In the genomic region with DNA sequence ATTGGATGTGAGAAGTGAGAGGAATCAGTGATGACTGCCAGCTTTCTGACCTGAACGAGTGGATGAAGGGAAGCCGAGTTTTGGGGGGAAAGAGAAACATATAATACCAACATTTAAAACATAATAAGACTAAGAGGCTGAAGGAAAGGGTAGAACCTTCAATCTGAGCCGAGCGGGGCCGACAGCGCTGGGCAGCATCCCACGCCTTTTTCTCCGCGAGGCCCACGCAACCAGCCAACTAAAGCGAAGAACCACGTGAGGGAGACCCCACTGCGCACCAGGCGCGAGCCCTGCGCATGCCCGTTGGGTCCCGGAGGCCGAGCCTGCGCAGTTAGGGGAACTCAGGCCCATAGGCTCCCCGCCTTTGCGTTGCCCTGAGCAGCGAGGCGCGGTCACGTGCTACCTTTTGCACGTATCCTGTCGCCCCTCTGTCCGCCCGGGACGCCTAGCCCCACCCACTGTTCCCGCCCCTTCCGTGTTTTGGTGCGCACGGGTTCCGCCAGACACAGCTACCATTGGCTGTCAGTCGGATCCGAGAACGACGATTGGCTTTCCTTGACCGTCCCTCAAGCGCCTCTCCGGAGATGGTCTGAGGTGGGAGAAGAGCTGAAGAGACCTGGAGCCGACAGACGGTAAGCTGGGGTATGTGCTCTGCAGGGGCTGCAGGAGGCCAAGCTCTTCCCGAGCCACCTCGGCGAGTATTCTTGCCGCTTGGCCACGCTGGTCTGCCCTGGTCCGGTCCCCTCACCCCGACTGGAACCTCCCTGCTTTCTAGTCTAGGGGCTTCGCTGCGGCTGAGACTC, we compare ENCODE assay signal across 8 cellular contexts. TPM values are rescaled to one million over a fixed set of nuclear protein-coding genes. Genes with fewer than 3 reads are reported as not detected.
DNase-seq lines count a peak whose midpoint lies in the region; ATAC-seq and TF ChIP-seq lines count a peak whose summit lies in the region.

A gene with protein sequence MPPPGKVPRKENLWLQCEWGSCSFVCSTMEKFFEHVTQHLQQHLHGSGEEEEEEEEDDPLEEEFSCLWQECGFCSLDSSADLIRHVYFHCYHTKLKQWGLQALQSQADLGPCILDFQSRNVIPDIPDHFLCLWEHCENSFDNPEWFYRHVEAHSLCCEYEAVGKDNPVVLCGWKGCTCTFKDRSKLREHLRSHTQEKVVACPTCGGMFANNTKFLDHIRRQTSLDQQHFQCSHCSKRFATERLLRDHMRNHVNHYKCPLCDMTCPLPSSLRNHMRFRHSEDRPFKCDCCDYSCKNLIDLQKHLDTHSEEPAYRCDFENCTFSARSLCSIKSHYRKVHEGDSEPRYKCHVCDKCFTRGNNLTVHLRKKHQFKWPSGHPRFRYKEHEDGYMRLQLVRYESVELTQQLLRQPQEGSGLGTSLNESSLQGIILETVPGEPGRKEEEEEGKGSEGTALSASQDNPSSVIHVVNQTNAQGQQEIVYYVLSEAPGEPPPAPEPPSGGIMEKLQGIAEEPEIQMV (plus strand): TSS at position 573 of the 803 bp plus-strand sequence. CDS start 5,365 bp downstream, outside the sequence.

- ATAC-seq in GM21576 (IDR thresholded peaks at IDR 0.05; ENCODE audit: unreplicated experiment) (peak; percentile 92), PC-3 (peak; percentile 96)

- H3K27ac ChIP-seq in PC-3 (ENCODE audit: low read length): peak within 1 kb of the TSS; percentile 35

- peak within 1 kb of the TSS; percentile 93 for H2AFZ ChIP-seq in PC-3 (ENCODE audit: low read length)

- no peaks in the 10 kb centered on the region for H4K20me1 ChIP-seq in PC-3 (ENCODE audit: low read length)

- peak within 1 kb of the TSS; percentile 85 for H3K9ac ChIP-seq in PC-3 (ENCODE audit: low read length)

- peaks cover 8% of the 10 kb centered on the region; the same call in 1 of the 2 replicates for H3K36me3 ChIP-seq in PC-3 (ENCODE audit: low read depth, low read length)

- H3K9me3 ChIP-seq in PC-3 (ENCODE audit: low read length) (no peaks in the 10 kb centered on the region), mononuclear cell (ENCODE audit: low read depth, low read length) (no peaks in the 10 kb centered on the region)

- no peaks in the 10 kb centered on the region for H3F3A ChIP-seq in PC-3 (ENCODE audit: low read length, unreplicated experiment)

- peak within 1 kb of the TSS; percentile 95 for H3K4me2 ChIP-seq in PC-3 (ENCODE audit: low read length)

- no peak for TF ChIP-seq RAD21 in Ishikawa (IDR thresholded peaks at IDR 0.05; ENCODE audit: low read depth)

- peak within 1 kb of the TSS; percentile 91 for H3K4me3 ChIP-seq in PC-3 (ENCODE audit: low read length)
- H3K4me3 ChIP-seq in epithelial cell of esophagus (ENCODE audit: low read length): peak within 1 kb of the TSS; percentile 96
- peak within 1 kb of the TSS; percentile 91 for H3K4me3 ChIP-seq in mononuclear cell (ENCODE audit: low read length)

- POLR2A ChIA-PET in PC-3 (lab: Charles Lee; ENCODE audit: unreplicated experiment): interaction anchor here (0.5 to 1.3 kb wide), 7 partner anchors 14 to 195 kb away, joined by 3 to 14 read pairs (median 5); a partner anchor contains a TSS

- CTCF ChIA-PET in PC-3 (lab: Charles Lee): interaction anchor here (0.6 to 1.1 kb wide), 4 partner anchors 19 to 260 kb away, joined by 3 to 8 read pairs (median 4); a partner anchor contains a TSS

- H3K9me2 ChIP-seq in PC-3 (replicated peaks; ENCODE audit: low read length): no peaks in the 10 kb centered on the region

- H3K4me1 ChIP-seq in PC-3 (ENCODE audit: insufficient read depth, low read length) (peaks cover 15% of the 10 kb centered on the region), mononuclear cell (ENCODE audit: insufficient read depth, low read length) (peaks cover 37% of the 10 kb centered on the region)

- no peak for TF ChIP-seq EP300 in Ishikawa (IDR thresholded peaks at IDR 0.05; ENCODE audit: borderline replicate concordance)

- intact Hi-C loops in PC-3 (cut with micrococcal nuclease): loop anchor here (1.0 to 2.0 kb wide), 2 partner anchors 13 to 20 kb away; a partner anchor contains a TSS

- H3K79me2 ChIP-seq in PC-3 (ENCODE audit: low read length): peaks cover 29% of the 10 kb centered on the region

- TF ChIP-seq CTCF in PC-3 (conservative IDR thresholded peaks at IDR 0.05; ENCODE audit: low read depth, low read length) (no peak), epithelial cell of esophagus (IDR thresholded peaks at IDR 0.05; ENCODE audit: insufficient read depth, low read depth, low read length, missing control alignments) (no peak)

- peak; percentile 92 for DNase-seq in DMS114 treated with DMSO at 0.1 percent for 48 hours (lab: John Stamatoyannopoulos, UW; ENCODE audit: unreplicated experiment)
- peak; percentile 100 for DNase-seq in PC-3
- peak; percentile 100 for DNase-seq in activated T-cell treated with anti-CD3 and anti-CD28 coated beads for 48 hours (ENCODE audit: low read depth)
- DNase-seq in epithelial cell of esophagus (ENCODE audit: low read depth): peak; percentile 100
- DNase-seq in stimulated activated CD8-positive, alpha-beta memory T cell treated with anti-CD3 and anti-CD28 coated beads, Interleukin-4, amount 100 ng/mL, for 1 hour (ENCODE audit: low read depth in 2 of 2, low spot score in 1 of 2): peak; percentile 99 to 100

- H3K27me3 ChIP-seq in PC-3 (ENCODE audit: low read length) (no peaks in the 10 kb centered on the region), mononuclear cell (ENCODE audit: insufficient read depth, low read length) (no peaks in the 10 kb centered on the region)

- no TSS peak for BruUV-seq in PC-3 (replicated peaks; lab: Mats Ljungman, UMichigan)

TF ChIP-seq in Ishikawa, 13 proteins besides CTCF, POLR2A, EP300 and RAD21:
- TF ChIP-seq EGR1 (IDR thresholded peaks at IDR 0.05): peak; percentile 86
- TF ChIP-seq TEAD4 (IDR thresholded peaks at IDR 0.05): no peak
- TF ChIP-seq NFIC (IDR thresholded peaks at IDR 0.05): no peak
- no peak for TF ChIP-seq YY1 (IDR thresholded peaks at IDR 0.05; ENCODE audit: low read depth)
- 0 out of 2 replicates have a peak, but pooled peaks have one; percentile 20 for TF ChIP-seq CREB1 (IDR thresholded peaks at IDR 0.05; ENCODE audit: low read depth)
- TF ChIP-seq TCF12 (IDR thresholded peaks at IDR 0.05; ENCODE audit: low read depth): no peak; the same call in 1 of the 2 replicates
- TF ChIP-seq, protein P1, sequence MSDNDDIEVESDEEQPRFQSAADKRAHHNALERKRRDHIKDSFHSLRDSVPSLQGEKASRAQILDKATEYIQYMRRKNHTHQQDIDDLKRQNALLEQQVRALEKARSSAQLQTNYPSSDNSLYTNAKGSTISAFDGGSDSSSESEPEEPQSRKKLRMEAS (IDR thresholded peaks at IDR 0.05): peak; percentile 97
- no peak for TF ChIP-seq FOXM1 (IDR thresholded peaks at IDR 0.05; ENCODE audit: borderline replicate concordance, low read depth)
- TF ChIP-seq, protein P2, sequence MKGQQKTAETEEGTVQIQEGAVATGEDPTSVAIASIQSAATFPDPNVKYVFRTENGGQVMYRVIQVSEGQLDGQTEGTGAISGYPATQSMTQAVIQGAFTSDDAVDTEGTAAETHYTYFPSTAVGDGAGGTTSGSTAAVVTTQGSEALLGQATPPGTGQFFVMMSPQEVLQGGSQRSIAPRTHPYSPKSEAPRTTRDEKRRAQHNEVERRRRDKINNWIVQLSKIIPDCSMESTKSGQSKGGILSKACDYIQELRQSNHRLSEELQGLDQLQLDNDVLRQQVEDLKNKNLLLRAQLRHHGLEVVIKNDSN (IDR thresholded peaks at IDR 0.05): peak; percentile 97
- TF ChIP-seq, protein P3, sequence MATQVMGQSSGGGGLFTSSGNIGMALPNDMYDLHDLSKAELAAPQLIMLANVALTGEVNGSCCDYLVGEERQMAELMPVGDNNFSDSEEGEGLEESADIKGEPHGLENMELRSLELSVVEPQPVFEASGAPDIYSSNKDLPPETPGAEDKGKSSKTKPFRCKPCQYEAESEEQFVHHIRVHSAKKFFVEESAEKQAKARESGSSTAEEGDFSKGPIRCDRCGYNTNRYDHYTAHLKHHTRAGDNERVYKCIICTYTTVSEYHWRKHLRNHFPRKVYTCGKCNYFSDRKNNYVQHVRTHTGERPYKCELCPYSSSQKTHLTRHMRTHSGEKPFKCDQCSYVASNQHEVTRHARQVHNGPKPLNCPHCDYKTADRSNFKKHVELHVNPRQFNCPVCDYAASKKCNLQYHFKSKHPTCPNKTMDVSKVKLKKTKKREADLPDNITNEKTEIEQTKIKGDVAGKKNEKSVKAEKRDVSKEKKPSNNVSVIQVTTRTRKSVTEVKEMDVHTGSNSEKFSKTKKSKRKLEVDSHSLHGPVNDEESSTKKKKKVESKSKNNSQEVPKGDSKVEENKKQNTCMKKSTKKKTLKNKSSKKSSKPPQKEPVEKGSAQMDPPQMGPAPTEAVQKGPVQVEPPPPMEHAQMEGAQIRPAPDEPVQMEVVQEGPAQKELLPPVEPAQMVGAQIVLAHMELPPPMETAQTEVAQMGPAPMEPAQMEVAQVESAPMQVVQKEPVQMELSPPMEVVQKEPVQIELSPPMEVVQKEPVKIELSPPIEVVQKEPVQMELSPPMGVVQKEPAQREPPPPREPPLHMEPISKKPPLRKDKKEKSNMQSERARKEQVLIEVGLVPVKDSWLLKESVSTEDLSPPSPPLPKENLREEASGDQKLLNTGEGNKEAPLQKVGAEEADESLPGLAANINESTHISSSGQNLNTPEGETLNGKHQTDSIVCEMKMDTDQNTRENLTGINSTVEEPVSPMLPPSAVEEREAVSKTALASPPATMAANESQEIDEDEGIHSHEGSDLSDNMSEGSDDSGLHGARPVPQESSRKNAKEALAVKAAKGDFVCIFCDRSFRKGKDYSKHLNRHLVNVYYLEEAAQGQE (IDR thresholded peaks at IDR 0.05; ENCODE audit: low read depth): no peak
- TF ChIP-seq TAF1 (IDR thresholded peaks at IDR 0.05; ENCODE audit: low read depth): peak; percentile 62
- no peak for TF ChIP-seq ZBTB7A (IDR thresholded peaks at IDR 0.05; ENCODE audit: low read depth)
- no peak for TF ChIP-seq CEBPB (IDR thresholded peaks at IDR 0.05)
TF ChIP-seq in Ishikawa: peak in this region for 5.

RNA-seq across cellular contexts. Expression of the gene that starts here (rescaled TPM):
- total RNA-seq in PC-3 (2014; rRNA removed) (14.7 and 24.7 TPM in 2 replicates), mononuclear cell (9.1 TPM)

Comparison
In these comparisons a context has a peak if more than half of its experiments do, and no peak if none do; other contexts are left out.
1. Peak in every context shown above with its lines: DNase-seq, ATAC-seq, H3K4me3 ChIP-seq and H3K27ac ChIP-seq.